ENCODE assay signal across 20 cellular contexts in genomic region chr13:110408286-110408685, GRCh38.
DNase-seq lines count a peak whose midpoint lies in the region; ATAC-seq, FAIRE-seq and TF ChIP-seq lines count a peak whose summit lies in the region.
"Had no signal": no experiment of that assay in that cellular context is flagged by ENCODE, and none has a peak within 500 bp of the region (broad histone marks: within the 10 kb centered on the region; RNA-seq: fewer than 3 reads in every experiment).

No MANE protein-coding gene starts in this region.

- DNase-seq in GM23338 (ENCODE audit: low spot score), result no peak
- no peak for DNase-seq in astrocyte (ENCODE audit: low read depth)
- DNase-seq in left lung, result no peak
- DNase-seq in spleen, result no peak
- DNase-seq in OCI-M1 (lab: John Stamatoyannopoulos, UW), result no peak
- DNase-seq in hepatocyte (ENCODE audit: low spot score), result no peak
- DNase-seq in NCI-H2029 (lab: John Stamatoyannopoulos, UW), result no peak
- DNase-seq: activated CD4-positive, alpha-beta T cell treated with anti-CD3 and anti-CD28 coated beads, Interleukin-2, amount 10 ng/mL, durations not matched to agents 7 days and 5 days; activated naive CD8-positive, alpha-beta T cell treated with anti-CD3 and anti-CD28 coated beads for 36 hours; activated T-cell treated with anti-CD3 and anti-CD28 coated beads, Interleukin-2, amount 50 U/mL, for 4 hours; AML-193; caudate nucleus; MM.1S; NCI-H82; SIG-M5; stimulated activated CD4-positive, alpha-beta T cell treated with anti-CD3 and anti-CD28 coated beads, Interleukin-1b, Interleukin-23, amount 100 ng/mL, for 48 hours; T1000 had no signal

- peaks cover 34% of the 10 kb centered on the region for H3K4me1 Mint-ChIP-seq in GM23338
- peaks cover 86% of the 10 kb centered on the region for H3K4me1 Mint-ChIP-seq in astrocyte (ENCODE audit: low read depth, unreplicated experiment)

- no peak overlapping the region for H2AFZ ChIP-seq in GM23338
- H2AFZ ChIP-seq in astrocyte (ENCODE audit: low read depth, low read length), result no peak overlapping the region
- no peak overlapping the region for H2AFZ ChIP-seq in hepatocyte

- no peak overlapping the region for H3K27ac ChIP-seq in GM23338 (ENCODE audit: low read depth)
- H3K27ac ChIP-seq in astrocyte (ENCODE audit: low read depth, low read length), result peak overlapping the region; percentile 85
- H3K27ac ChIP-seq in left lung, result peak overlapping the region; percentile 31 to 33
- H3K27ac ChIP-seq in spleen, result peak overlapping the region; percentile 5 to 71 (median 57)
- no peak overlapping the region for H3K27ac ChIP-seq in hepatocyte

- H3K4me3 Mint-ChIP-seq in GM23338, result no peak overlapping the region
- no peak overlapping the region for H3K4me3 Mint-ChIP-seq in astrocyte (ENCODE audit: unreplicated experiment)
- H3K4me3 Mint-ChIP-seq: activated CD4-positive, alpha-beta T cell treated with anti-CD3 and anti-CD28 coated beads, Interleukin-2, amount 10 ng/mL, durations not matched to agents 7 days and 5 days; activated naive CD8-positive, alpha-beta T cell treated with anti-CD3 and anti-CD28 coated beads for 36 hours; activated T-cell treated with anti-CD3 and anti-CD28 coated beads, Interleukin-2, amount 50 U/mL, for 4 hours had no signal

- peaks cover 6% of the 10 kb centered on the region; the same call in 1 of the 2 replicates for H3K4me1 ChIP-seq in GM23338 (ENCODE audit: insufficient read depth)
- peaks cover 96% of the 10 kb centered on the region for H3K4me1 ChIP-seq in astrocyte (ENCODE audit: insufficient read depth, low read length)
- peaks cover 4 to 31% of the 10 kb centered on the region in 2 donors for H3K4me1 ChIP-seq in left lung
- H3K4me1 ChIP-seq in spleen, result peaks cover 0 to 73% (median 39%) of the 10 kb centered on the region in 6 donors
- H3K4me1 ChIP-seq in hepatocyte (ENCODE audit: insufficient read depth), result peaks cover 21% of the 10 kb centered on the region

- H3K36me3 Mint-ChIP-seq in GM23338 (ENCODE audit: low read depth) (peaks cover 11% of the 10 kb centered on the region), astrocyte (ENCODE audit: low read depth, unreplicated experiment) (peaks cover 52% of the 10 kb centered on the region)
- H3K36me3 Mint-ChIP-seq: activated naive CD8-positive, alpha-beta T cell treated with anti-CD3 and anti-CD28 coated beads for 36 hours had no signal

- H3F3A ChIP-seq in GM23338 (replicated peaks; ENCODE audit: low read depth), result no peaks in the 10 kb centered on the region

- H3K9me2 ChIP-seq in GM23338 (ENCODE audit: insufficient read depth), result no peaks in the 10 kb centered on the region
- no peaks in the 10 kb centered on the region for H3K9me2 ChIP-seq in hepatocyte (replicated peaks; ENCODE audit: insufficient read depth)

- H3K4me2 ChIP-seq in GM23338, result no peak overlapping the region
- H3K4me2 ChIP-seq in astrocyte (ENCODE audit: low read length), result no peak overlapping the region
- H3K4me2 ChIP-seq in hepatocyte, result no peak overlapping the region

- ATAC-seq in GM23338 (no peak), left lung (no peak), GM18867 (IDR thresholded peaks at IDR 0.05; ENCODE audit: unreplicated experiment) (no peak)
- ATAC-seq: activated T-cell treated with anti-CD3 and anti-CD28 coated beads, Interleukin-2, amount 50 U/mL, for 4 hours had no signal

- H3K36me3 ChIP-seq in GM23338 (ENCODE audit: insufficient read depth) (no peaks in the 10 kb centered on the region; the same call in 1 of the 2 replicates), astrocyte (ENCODE audit: insufficient read depth, low read length) (peaks cover 8% of the 10 kb centered on the region), left lung (no peaks in the 10 kb centered on the region), spleen (no peaks in the 10 kb centered on the region), hepatocyte (replicated peaks; ENCODE audit: insufficient read depth, low read depth) (no peaks in the 10 kb centered on the region)

- H3K27ac Mint-ChIP-seq in GM23338 (peak overlapping the region; percentile 35; the same call in 1 of the 2 replicates), astrocyte (ENCODE audit: unreplicated experiment) (peak overlapping the region; percentile 95)
- H3K27ac Mint-ChIP-seq: activated CD4-positive, alpha-beta T cell treated with anti-CD3 and anti-CD28 coated beads, Interleukin-2, amount 10 ng/mL, durations not matched to agents 7 days and 5 days; activated naive CD8-positive, alpha-beta T cell treated with anti-CD3 and anti-CD28 coated beads for 36 hours had no signal

- no peaks in the 10 kb centered on the region; the same call in 1 of the 2 replicates for H3K79me2 ChIP-seq in GM23338 (replicated peaks; ENCODE audit: insufficient read depth)
- H3K79me2 ChIP-seq in astrocyte (ENCODE audit: insufficient read depth, low read length), result peaks cover 31% of the 10 kb centered on the region
- peaks cover 3% of the 10 kb centered on the region for H3K79me2 ChIP-seq in hepatocyte

- no peak for FAIRE-seq in astrocyte (lab: Jason Lieb, UNC)
- FAIRE-seq: GM18507, keratinocyte had no signal

- H3K9ac ChIP-seq in astrocyte (ENCODE audit: low read length), result peak overlapping the region; percentile 67

- H3K27me3 ChIP-seq in GM23338 (ENCODE audit: insufficient read depth) (no peaks in the 10 kb centered on the region), astrocyte (ENCODE audit: insufficient read depth, low read length) (no peaks in the 10 kb centered on the region), left lung (peaks cover 0 to 11% of the 10 kb centered on the region in 2 donors), spleen (replicated peaks in 1 of 7) (peaks cover 0 to 55% (median 0%) of the 10 kb centered on the region in 7 donors), hepatocyte (no peaks in the 10 kb centered on the region)

- TF ChIP-seq CTCF in GM23338 (conservative IDR thresholded peaks at IDR 0.05; ENCODE audit: low read depth in 2 of 2), result no peak
- no peak for TF ChIP-seq CTCF in astrocyte (IDR thresholded peaks at IDR 0.05; ENCODE audit: insufficient read depth, low read depth, low read length)
- no peak for TF ChIP-seq CTCF in left lung (IDR thresholded peaks at IDR 0.05)
- TF ChIP-seq CTCF in spleen (IDR thresholded peaks at IDR 0.05 in 8 of 11, conservative IDR thresholded peaks at IDR 0.05 in 3 of 11), result no peak
- TF ChIP-seq CTCF in hepatocyte (IDR thresholded peaks at IDR 0.05; ENCODE audit: poor library complexity), result no peak

- H3K9me3 Mint-ChIP-seq in GM23338, result no peaks in the 10 kb centered on the region; the same call in 2 of the 3 replicates
- no peaks in the 10 kb centered on the region for H3K9me3 Mint-ChIP-seq in astrocyte (ENCODE audit: unreplicated experiment)
- H3K9me3 Mint-ChIP-seq: activated CD4-positive, alpha-beta T cell treated with anti-CD3 and anti-CD28 coated beads, Interleukin-2, amount 10 ng/mL, durations not matched to agents 7 days and 5 days; activated naive CD8-positive, alpha-beta T cell treated with anti-CD3 and anti-CD28 coated beads for 36 hours; activated T-cell treated with anti-CD3 and anti-CD28 coated beads, Interleukin-2, amount 50 U/mL, for 4 hours had no signal

- no peaks in the 10 kb centered on the region for H4K20me1 ChIP-seq in GM23338 (replicated peaks; ENCODE audit: insufficient read depth)
- no peaks in the 10 kb centered on the region for H4K20me1 ChIP-seq in astrocyte (ENCODE audit: insufficient read depth, low read length)
- no peaks in the 10 kb centered on the region for H4K20me1 ChIP-seq in hepatocyte (ENCODE audit: insufficient read depth, poor library complexity, severe bottlenecking)

- no peak for TF ChIP-seq POLR2A in spleen (IDR thresholded peaks at IDR 0.05)

- H3K27me3 Mint-ChIP-seq in GM23338 (ENCODE audit: insufficient read depth, low read depth, poor library complexity) (peaks cover 15% of the 10 kb centered on the region), astrocyte (ENCODE audit: low read depth, unreplicated experiment) (no peaks in the 10 kb centered on the region)

- no peak overlapping the region for H3K4me3 ChIP-seq in GM23338
- no peak overlapping the region for H3K4me3 ChIP-seq in astrocyte (ENCODE audit: insufficient read depth, low read depth, low read length)
- H3K4me3 ChIP-seq in left lung, result no peak overlapping the region
- no peak overlapping the region for H3K4me3 ChIP-seq in spleen
- no peak overlapping the region for H3K4me3 ChIP-seq in hepatocyte

- WGBS in spleen, 5 donors, result 76 to 89% (median 79%) methylated on average over 12 of the region's 12 CpGs
- WGBS in hepatocyte (ENCODE audit: low lambda C conversion rate, missing lambda C conversion rate), result 92% methylated on average over 12 of the region's 12 CpGs

- intact Hi-C loops in left lung (cut with DNase I), result no loop called here
- intact Hi-C loops in spleen (cut with DNase I; ENCODE audit: low total_unique reads), result no loop called here

- H3K9me3 ChIP-seq in astrocyte (ENCODE audit: insufficient read depth, low read depth, low read length) (no peaks in the 10 kb centered on the region), left lung (no peaks in the 10 kb centered on the region), spleen (no peaks in the 10 kb centered on the region), hepatocyte (ENCODE audit: low read depth) (no peaks in the 10 kb centered on the region)

TF ChIP-seq in GM23338, 12 proteins besides CTCF, POLR2A, EP300 and RAD21:
- TF ChIP-seq CREB1 (CRISPR knock-in tag; IDR thresholded peaks at IDR 0.05; ENCODE audit: low read depth) (no peak), NANOG (IDR thresholded peaks at IDR 0.05; ENCODE audit: borderline replicate concordance) (no peak)

Comparison
In these comparisons a context has a peak if more than half of its experiments do, and no peak if none do; other contexts are left out.
1. H3K27ac ChIP-seq: peak in astrocyte (single experiment), left lung (2 of 2) and spleen (8 of 8); none in GM23338 (single experiment) and hepatocyte (single experiment).